In the genomic region with DNA sequence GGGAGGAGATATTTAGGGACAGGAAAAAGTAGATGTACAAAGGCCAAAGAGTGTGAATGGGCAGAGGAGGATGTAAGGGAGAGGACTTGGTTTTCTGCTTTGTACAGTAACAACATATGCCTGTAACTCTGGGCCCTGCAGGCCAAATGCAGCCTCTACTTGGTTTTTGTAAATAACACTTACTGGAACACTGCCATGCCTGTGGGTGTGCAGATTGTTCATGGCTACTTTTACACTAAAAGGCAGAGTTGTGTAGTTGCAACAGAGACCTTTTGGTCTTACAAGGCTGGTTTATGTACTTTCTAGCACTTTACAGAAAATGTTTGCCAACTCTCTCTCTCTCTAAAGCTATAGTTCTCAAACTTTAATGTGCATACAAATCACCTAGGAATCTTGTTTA, we compare ENCODE assay signal across 25 cellular contexts.
"Had no signal": no experiment of that assay in that cellular context is flagged by ENCODE, and none has a peak within 500 bp of the region (broad histone marks: within the 10 kb centered on the region; RNA-seq: fewer than 3 reads in every experiment).

No MANE protein-coding gene starts in this region.

- H3K9me3 ChIP-seq: colonic mucosa, left ventricle myocardium inferior, mucosa of descending colon, prostate gland, stomach, thyroid gland, upper lobe of left lung had no signal

- H3K4me1 ChIP-seq: colonic mucosa, left ventricle myocardium inferior, prostate gland, stomach, thyroid gland, upper lobe of left lung had no signal

- ATAC-seq: activated T-cell treated with anti-CD3 and anti-CD28 coated beads, Interleukin-2, amount 50 U/mL, for 4 hours; activated T-helper 17 cell treated with anti-CD3 and anti-CD28 coated beads, Interleukin-2, amount 50 U/mL, for 72 hours; mucosa of descending colon; stimulated activated naive B cell treated with anti-CD40 and anti-IgM and Interleukin-4, amounts not matched to agents 10 μg/mL and 1 μg/mL and 100 μg/mL, for 72 hours; T-helper 17 cell had no signal

- H3K36me3 ChIP-seq: colonic mucosa, left ventricle myocardium inferior, prostate gland, stomach, thyroid gland, upper lobe of left lung had no signal

- H3K27me3 ChIP-seq: colonic mucosa, thyroid gland, upper lobe of left lung had no signal

- DNase-seq: activated CD4-positive, alpha-beta memory T cell treated with anti-CD3 and anti-CD28 coated beads, Interleukin-2, amount 10 ng/mL, durations not matched to agents 7 days and 5 days; activated CD4-positive, alpha-beta T cell treated with anti-CD3 and anti-CD28 coated beads for 1 hour; activated CD4-positive, alpha-beta T cell treated with anti-CD3 and anti-CD28 coated beads, Interleukin-2, amount 10 ng/mL, durations not matched to agents 7 days and 5 days; activated gamma-delta T cell treated with Interleukin-2 at 50 U/mL for 16 hours; activated naive CD4-positive, alpha-beta T cell treated with anti-CD3 and anti-CD28 coated beads, Interleukin-2, amount 50 U/mL, for 16 hours; activated T-cell treated with anti-CD3 and anti-CD28 coated beads, Interleukin-2, amount 50 U/mL, for 4 hours; amniotic stem cell; colonic mucosa; dorsolateral prefrontal cortex; effector memory CD4-positive, alpha-beta T cell; islet precursor cell; left ventricle myocardium inferior; mesendoderm; mucosa of descending colon; stimulated activated CD4-positive, alpha-beta T cell treated with anti-CD3 and anti-CD28 coated beads, Interleukin-15, amount 100 ng/mL, for 24 hours; stimulated activated CD4-positive, alpha-beta T cell treated with anti-CD3 and anti-CD28 coated beads, Interleukin-2, amount 100 ng/mL, for 24 hours; stimulated activated naive B cell treated with anti-CD40 and anti-IgM and Interleukin-4, amounts not matched to agents 10 μg/mL and 1 μg/mL and 100 μg/mL, for 72 hours; stomach; T-helper 17 cell; T1000; thyroid gland; upper lobe of left lung had no signal

- H3K4me3 ChIP-seq: colonic mucosa, dorsolateral prefrontal cortex, left ventricle myocardium inferior, lung, mucosa of descending colon, prostate gland, stomach, thyroid gland, upper lobe of left lung had no signal

- H3K27ac ChIP-seq: colonic mucosa, dorsolateral prefrontal cortex, left ventricle myocardium inferior, prostate gland, stomach, thyroid gland, upper lobe of left lung had no signal
